In the genomic region with DNA sequence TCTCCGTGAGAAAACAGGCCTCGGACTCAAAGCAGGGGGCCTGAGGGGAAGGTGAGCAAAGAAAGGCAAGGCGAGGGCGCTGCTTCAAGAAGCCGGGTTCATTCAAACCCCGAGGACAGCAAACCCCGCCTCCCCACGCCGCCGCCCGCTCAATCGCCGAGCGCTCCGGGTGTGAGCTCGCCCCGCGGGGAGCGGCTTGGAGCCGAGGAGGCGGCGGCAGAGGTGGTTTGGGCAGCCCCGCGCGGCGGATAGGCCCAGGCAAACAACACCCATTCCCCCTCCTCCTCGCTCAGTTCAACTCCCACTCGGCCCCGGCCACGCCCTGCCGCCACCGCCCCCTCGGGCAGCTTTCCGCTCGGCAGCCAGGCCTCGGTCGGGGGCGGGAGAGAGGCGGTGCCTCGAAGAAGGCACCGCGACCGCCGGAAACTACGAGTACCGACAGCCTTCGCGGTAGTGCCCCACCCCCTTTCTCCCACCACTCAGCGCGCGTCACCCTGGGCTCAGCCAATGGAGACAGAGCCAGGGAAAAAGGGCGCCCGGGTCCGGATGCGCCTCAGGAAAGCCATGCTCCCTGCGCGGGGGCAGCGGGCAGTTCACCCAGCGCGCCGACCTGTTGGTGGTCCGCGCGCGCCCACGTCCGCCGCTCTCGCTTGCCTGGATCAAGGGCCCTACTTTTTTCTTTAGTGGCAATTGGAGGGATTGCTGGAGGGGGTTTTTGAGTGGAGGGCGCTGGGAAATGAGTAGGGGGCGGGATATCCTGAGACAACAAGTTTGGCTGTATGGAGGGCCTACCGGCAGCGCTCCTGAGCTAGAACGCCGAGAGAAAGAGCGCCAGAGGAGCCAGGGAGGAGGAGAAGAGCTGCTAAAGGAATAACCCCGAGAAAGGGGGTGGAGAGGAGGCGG, we compare ENCODE assay signal across 1 cellular context.
A peak's percentile ranks its signal among the peaks of the same experiment; 100 is the strongest.
TF ChIP-seq lines count a peak whose summit lies in the region.

No MANE protein-coding gene starts in this region.

TF ChIP-seq in HEK293, 187 proteins besides CTCF, POLR2A, EP300 and RAD21 (continued from another document and continues in another):
- no peak for TF ChIP-seq ZNF518A (tag by site-specific recombination; conservative IDR thresholded peaks at IDR 0.05; ENCODE audit: low read depth)
- TF ChIP-seq ZNF654 (tag by site-specific recombination; IDR thresholded peaks at IDR 0.05; ENCODE audit: low read depth) = no peak
- peak; percentile 71 for TF ChIP-seq ZNF366 (tag by site-specific recombination; conservative IDR thresholded peaks at IDR 0.05)
- TF ChIP-seq GLIS2 (tag by site-specific recombination; IDR thresholded peaks at IDR 0.05) = peak; percentile 85
- no peak for TF ChIP-seq ZNF558 (tag by site-specific recombination; IDR thresholded peaks at IDR 0.05)
- peak; percentile 67; the same call in 1 of the 2 replicates for TF ChIP-seq ZNF324 (tag by site-specific recombination; IDR thresholded peaks at IDR 0.05)
- no peak for TF ChIP-seq MEIS1 (CRISPR knock-in tag; IDR thresholded peaks at IDR 0.05; ENCODE audit: borderline replicate concordance)
- TF ChIP-seq ZNF529 (tag by site-specific recombination; IDR thresholded peaks at IDR 0.05; ENCODE audit: insufficient replicate concordance) = no peak
- TF ChIP-seq KLF9 (tag by site-specific recombination; IDR thresholded peaks at IDR 0.05; ENCODE audit: low read depth) = peak; percentile 97
- TF ChIP-seq ZNF530 (tag by site-specific recombination; IDR thresholded peaks at IDR 0.05; ENCODE audit: low read depth) = no peak
- TF ChIP-seq ZBTB26 (tag by site-specific recombination; optimal IDR thresholded peaks at IDR 0.05) = peak; percentile 86
- no peak for TF ChIP-seq ZNF560 (tag by site-specific recombination; IDR thresholded peaks at IDR 0.05; ENCODE audit: borderline replicate concordance)
- peak; percentile 98 for TF ChIP-seq SP3 (tag by site-specific recombination; IDR thresholded peaks at IDR 0.05)
- TF ChIP-seq REPIN1 (tag by site-specific recombination; IDR thresholded peaks at IDR 0.05; ENCODE audit: low read depth) = no peak
- no peak for TF ChIP-seq ZBTB21 (tag by site-specific recombination; IDR thresholded peaks at IDR 0.05)
- TF ChIP-seq, protein P1, sequence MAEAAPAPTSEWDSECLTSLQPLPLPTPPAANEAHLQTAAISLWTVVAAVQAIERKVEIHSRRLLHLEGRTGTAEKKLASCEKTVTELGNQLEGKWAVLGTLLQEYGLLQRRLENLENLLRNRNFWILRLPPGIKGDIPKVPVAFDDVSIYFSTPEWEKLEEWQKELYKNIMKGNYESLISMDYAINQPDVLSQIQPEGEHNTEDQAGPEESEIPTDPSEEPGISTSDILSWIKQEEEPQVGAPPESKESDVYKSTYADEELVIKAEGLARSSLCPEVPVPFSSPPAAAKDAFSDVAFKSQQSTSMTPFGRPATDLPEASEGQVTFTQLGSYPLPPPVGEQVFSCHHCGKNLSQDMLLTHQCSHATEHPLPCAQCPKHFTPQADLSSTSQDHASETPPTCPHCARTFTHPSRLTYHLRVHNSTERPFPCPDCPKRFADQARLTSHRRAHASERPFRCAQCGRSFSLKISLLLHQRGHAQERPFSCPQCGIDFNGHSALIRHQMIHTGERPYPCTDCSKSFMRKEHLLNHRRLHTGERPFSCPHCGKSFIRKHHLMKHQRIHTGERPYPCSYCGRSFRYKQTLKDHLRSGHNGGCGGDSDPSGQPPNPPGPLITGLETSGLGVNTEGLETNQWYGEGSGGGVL (tag by site-specific recombination; IDR thresholded peaks at IDR 0.05) = peak; percentile 64
- TF ChIP-seq KLF17 (tag by site-specific recombination; IDR thresholded peaks at IDR 0.05) = 0 out of 2 replicates have a peak, but pooled peaks have one; percentile 15
- TF ChIP-seq ZNF449 (tag by site-specific recombination; IDR thresholded peaks at IDR 0.05) = no peak
- TF ChIP-seq ZNF692 (tag by site-specific recombination; IDR thresholded peaks at IDR 0.05) = 0 out of 2 replicates have a peak, but pooled peaks have one; percentile 21
- peak; percentile 98 for TF ChIP-seq ZBTB6 (tag by site-specific recombination; IDR thresholded peaks at IDR 0.05)
- peak; percentile 86 for TF ChIP-seq PRDM10 (tag by site-specific recombination; IDR thresholded peaks at IDR 0.05)
- TF ChIP-seq, protein P2, sequence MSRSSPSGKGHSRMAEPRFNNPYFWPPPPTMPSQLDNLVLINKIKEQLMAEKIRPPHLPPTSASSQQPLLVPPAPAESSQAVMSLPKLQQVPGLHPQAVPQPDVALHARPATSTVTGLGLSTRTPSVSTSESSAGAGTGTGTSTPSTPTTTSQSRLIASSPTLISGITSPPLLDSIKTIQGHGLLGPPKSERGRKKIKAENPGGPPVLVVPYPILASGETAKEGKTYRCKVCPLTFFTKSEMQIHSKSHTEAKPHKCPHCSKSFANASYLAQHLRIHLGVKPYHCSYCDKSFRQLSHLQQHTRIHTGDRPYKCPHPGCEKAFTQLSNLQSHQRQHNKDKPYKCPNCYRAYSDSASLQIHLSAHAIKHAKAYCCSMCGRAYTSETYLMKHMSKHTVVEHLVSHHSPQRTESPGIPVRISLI (tag by site-specific recombination; IDR thresholded peaks at IDR 0.05) = no peak
- no peak for TF ChIP-seq ZNF391 (tag by site-specific recombination; IDR thresholded peaks at IDR 0.05; ENCODE audit: borderline replicate concordance, low read depth)
- peak; percentile 41; the same call in 1 of the 2 replicates for TF ChIP-seq ZFP37 (tag by site-specific recombination; IDR thresholded peaks at IDR 0.05)
- no peak for TF ChIP-seq ZNF777 (tag by site-specific recombination; IDR thresholded peaks at IDR 0.05; ENCODE audit: borderline replicate concordance)
- TF ChIP-seq, protein P3, sequence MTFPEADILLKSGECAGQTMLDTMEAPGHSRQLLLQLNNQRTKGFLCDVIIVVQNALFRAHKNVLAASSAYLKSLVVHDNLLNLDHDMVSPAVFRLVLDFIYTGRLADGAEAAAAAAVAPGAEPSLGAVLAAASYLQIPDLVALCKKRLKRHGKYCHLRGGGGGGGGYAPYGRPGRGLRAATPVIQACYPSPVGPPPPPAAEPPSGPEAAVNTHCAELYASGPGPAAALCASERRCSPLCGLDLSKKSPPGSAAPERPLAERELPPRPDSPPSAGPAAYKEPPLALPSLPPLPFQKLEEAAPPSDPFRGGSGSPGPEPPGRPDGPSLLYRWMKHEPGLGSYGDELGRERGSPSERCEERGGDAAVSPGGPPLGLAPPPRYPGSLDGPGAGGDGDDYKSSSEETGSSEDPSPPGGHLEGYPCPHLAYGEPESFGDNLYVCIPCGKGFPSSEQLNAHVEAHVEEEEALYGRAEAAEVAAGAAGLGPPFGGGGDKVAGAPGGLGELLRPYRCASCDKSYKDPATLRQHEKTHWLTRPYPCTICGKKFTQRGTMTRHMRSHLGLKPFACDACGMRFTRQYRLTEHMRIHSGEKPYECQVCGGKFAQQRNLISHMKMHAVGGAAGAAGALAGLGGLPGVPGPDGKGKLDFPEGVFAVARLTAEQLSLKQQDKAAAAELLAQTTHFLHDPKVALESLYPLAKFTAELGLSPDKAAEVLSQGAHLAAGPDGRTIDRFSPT (tag by site-specific recombination; IDR thresholded peaks at IDR 0.05) = peak; percentile 64
- no peak for TF ChIP-seq SCRT1 (tag by site-specific recombination; IDR thresholded peaks at IDR 0.05; ENCODE audit: borderline replicate concordance)
- no peak for TF ChIP-seq ZNF837 (tag by site-specific recombination; IDR thresholded peaks at IDR 0.05)
